12 cellular contexts compared by ENCODE assay signal in the genomic region with DNA sequence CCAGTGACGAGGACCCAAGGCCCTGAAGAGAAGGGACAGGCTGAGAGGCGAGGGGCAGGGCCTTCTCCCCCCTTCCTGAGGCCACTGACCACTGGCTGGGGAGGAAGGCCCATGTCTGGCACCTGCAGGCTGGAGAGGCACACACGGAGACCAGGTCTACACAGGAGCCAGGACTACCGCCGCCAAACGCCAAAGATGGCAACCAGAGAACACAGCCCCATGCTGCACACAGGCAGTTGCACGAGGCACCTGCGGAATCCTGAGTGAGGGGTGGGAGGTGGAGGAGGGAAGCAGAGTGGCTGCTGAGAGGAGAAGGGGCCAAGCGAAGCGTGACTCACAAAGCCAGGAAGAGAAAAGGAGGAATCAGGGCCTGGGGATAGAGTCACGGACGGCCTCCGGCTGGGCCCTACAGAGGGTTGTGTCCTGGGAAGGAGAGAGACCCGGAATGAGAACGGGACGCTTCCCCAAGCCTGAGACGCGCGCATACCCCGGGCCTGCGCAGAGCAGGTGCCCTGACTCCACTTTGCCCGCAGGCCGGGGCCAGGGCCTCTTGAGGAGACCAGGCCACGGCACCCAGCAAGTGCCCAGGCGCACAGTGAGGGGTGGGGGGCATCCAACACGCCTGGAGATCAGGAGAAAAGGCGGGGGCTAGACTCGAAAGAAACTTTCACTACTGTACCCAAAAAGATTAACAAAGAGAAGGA. TPM values are rescaled to one million over a fixed set of nuclear protein-coding genes. Genes with fewer than 3 reads are reported as not detected.
DNase-seq lines count a peak whose midpoint lies in the region; ATAC-seq and TF ChIP-seq lines count a peak whose summit lies in the region.
"Had no signal": no experiment of that assay in that cellular context is flagged by ENCODE, and none has a peak within 500 bp of the region (broad histone marks: within the 10 kb centered on the region; RNA-seq: fewer than 3 reads in every experiment).

No MANE protein-coding gene starts in this region.

- no peak overlapping the region for H3K4me3 ChIP-seq in naive thymus-derived CD4-positive, alpha-beta T cell (ENCODE audit: low read length)
- no peak overlapping the region for H3K4me3 ChIP-seq in vagina

- POLR2A ChIA-PET in naive thymus-derived CD4-positive, alpha-beta T cell (lab: Charles Lee) = interaction anchor here (1.1 to 1.3 kb wide), 2 partner anchors 29 to 42 kb away, joined by 3 to 6 read pairs; a partner anchor contains a TSS

- no peaks in the 10 kb centered on the region for H3K27me3 ChIP-seq in naive thymus-derived CD4-positive, alpha-beta T cell (ENCODE audit: control insufficient read depth in 2 of 2, insufficient read depth in 2 of 2, low read length in 2 of 2)
- H3K27me3 ChIP-seq in vagina = no peaks in the 10 kb centered on the region

- H3K27ac Mint-ChIP-seq in stimulated activated naive CD8-positive, alpha-beta T cell treated with anti-CD3 and anti-CD28 coated beads, Interleukin-15, Interleukin-2, amounts not matched to agents 100 ng/mL and 50 ng/mL, for 24 hours = peak overlapping the region; percentile 94
- peak overlapping the region; percentile 74 to 99 (median 93) for H3K27ac Mint-ChIP-seq in naive thymus-derived CD4-positive, alpha-beta T cell
- H3K27ac Mint-ChIP-seq: IgD-negative memory B cell had no signal

- no peak for ATAC-seq in stimulated activated naive CD8-positive, alpha-beta T cell treated with anti-CD3 and anti-CD28 coated beads, Interleukin-15, Interleukin-2, amounts not matched to agents 100 U/mL and 50 U/mL, for 24 hours
- no peak for ATAC-seq in naive thymus-derived CD4-positive, alpha-beta T cell

- intact Hi-C loops in naive thymus-derived CD4-positive, alpha-beta T cell (cut with micrococcal nuclease) = loop anchor here (1.0 to 5.0 kb wide), 3 partner anchors 22 to 37 kb away; a partner anchor contains a TSS
- intact Hi-C loops in vagina (cut with DNase I) = no loop called here

- peaks cover 26% of the 10 kb centered on the region for H3K4me1 Mint-ChIP-seq in stimulated activated naive CD8-positive, alpha-beta T cell treated with anti-CD3 and anti-CD28 coated beads, Interleukin-15, Interleukin-2, amounts not matched to agents 100 ng/mL and 50 ng/mL, for 24 hours (ENCODE audit: low read depth)
- peaks cover 4 to 32% (median 21%) of the 10 kb centered on the region in 7 donors for H3K4me1 Mint-ChIP-seq in naive thymus-derived CD4-positive, alpha-beta T cell

- peaks cover 44% of the 10 kb centered on the region for H3K36me3 Mint-ChIP-seq in stimulated activated naive CD8-positive, alpha-beta T cell treated with anti-CD3 and anti-CD28 coated beads, Interleukin-15, Interleukin-2, amounts not matched to agents 100 ng/mL and 50 ng/mL, for 24 hours (ENCODE audit: low read depth)
- H3K36me3 Mint-ChIP-seq in naive thymus-derived CD4-positive, alpha-beta T cell = peaks cover 9 to 44% (median 18%) of the 10 kb centered on the region in 5 donors

- CTCF ChIA-PET in naive thymus-derived CD4-positive, alpha-beta T cell (lab: Charles Lee) = interaction anchor here (1.0 kb wide), 1 partner anchor 18 kb away, joined by 3 read pairs; no protein-coding TSS in a partner anchor

- H3K4me3 Mint-ChIP-seq in stimulated activated naive CD8-positive, alpha-beta T cell treated with anti-CD3 and anti-CD28 coated beads, Interleukin-15, Interleukin-2, amounts not matched to agents 100 ng/mL and 50 ng/mL, for 24 hours = peak overlapping the region; percentile 59
- peak overlapping the region in 9 of 10 donors; percentile 43 to 84 (median 81) for H3K4me3 Mint-ChIP-seq in naive thymus-derived CD4-positive, alpha-beta T cell

- no peak for TF ChIP-seq POLR2A in vagina (IDR thresholded peaks at IDR 0.05)

- H3K9me3 Mint-ChIP-seq in stimulated activated naive CD8-positive, alpha-beta T cell treated with anti-CD3 and anti-CD28 coated beads, Interleukin-15, Interleukin-2, amounts not matched to agents 100 ng/mL and 50 ng/mL, for 24 hours = no peaks in the 10 kb centered on the region
- peaks cover 0 to 3% (median 0%) of the 10 kb centered on the region in 11 donors for H3K9me3 Mint-ChIP-seq in naive thymus-derived CD4-positive, alpha-beta T cell
- H3K9me3 Mint-ChIP-seq: IgD-negative memory B cell had no signal

- H3K4me1 ChIP-seq in naive thymus-derived CD4-positive, alpha-beta T cell (ENCODE audit: control insufficient read depth in 2 of 2, insufficient read depth in 2 of 2, low read length in 2 of 2) = peaks cover 5 to 8% of the 10 kb centered on the region in 2 donors
- H3K4me1 ChIP-seq in vagina = peaks cover 29% of the 10 kb centered on the region

- H3K27ac ChIP-seq in caudate nucleus (ENCODE audit: low read depth, low read length) = peak overlapping the region; percentile 52
- H3K27ac ChIP-seq in naive thymus-derived CD4-positive, alpha-beta T cell (ENCODE audit: low read depth, low read length) = peak overlapping the region; percentile 55
- H3K27ac ChIP-seq in vagina = peak overlapping the region; percentile 24

- H3K27me3 Mint-ChIP-seq in stimulated activated naive CD8-positive, alpha-beta T cell treated with anti-CD3 and anti-CD28 coated beads, Interleukin-15, Interleukin-2, amounts not matched to agents 100 ng/mL and 50 ng/mL, for 24 hours = no peaks in the 10 kb centered on the region
- no peaks in the 10 kb centered on the region for H3K27me3 Mint-ChIP-seq in naive thymus-derived CD4-positive, alpha-beta T cell
- H3K27me3 Mint-ChIP-seq: IgD-negative memory B cell had no signal

- H3K36me3 ChIP-seq in naive thymus-derived CD4-positive, alpha-beta T cell (ENCODE audit: control insufficient read depth in 2 of 3, insufficient read depth in 3 of 3, low read length in 3 of 3) = peaks cover 0 to 60% (median 16%) of the 10 kb centered on the region in 3 experiments
- H3K36me3 ChIP-seq in vagina = peaks cover 0 to 48% of the 10 kb centered on the region in 2 donors

- no peak for DNase-seq in stimulated activated naive CD8-positive, alpha-beta T cell treated with anti-CD3 and anti-CD28 coated beads, Interleukin-15, Interleukin-2, amounts not matched to agents 100 U/mL and 50 U/mL, for 24 hours
- DNase-seq in caudate nucleus (lab: John Stamatoyannopoulos, UW) = no peak
- DNase-seq in naive thymus-derived CD4-positive, alpha-beta T cell = no peak
- no peak for DNase-seq in vagina (ENCODE audit: extremely low spot score in 2 of 2)
- DNase-seq in RKO (ENCODE audit: low spot score) = no peak
- no peak for DNase-seq in SIG-M5 treated with dmso at 0.1 percent for 504 hours (lab: John Stamatoyannopoulos, UW; ENCODE audit: unreplicated experiment)
- DNase-seq in mesenteric fat pad (ENCODE audit: low spot score) = no peak
- DNase-seq: activated CD4-positive, CD25-positive, alpha-beta regulatory T cell treated with anti-CD3 and anti-CD28 coated beads, Interleukin-2, amount 50 U/mL, for 72 hours; amniotic stem cell; SIG-M5 had no signal

- H3K9me3 ChIP-seq in naive thymus-derived CD4-positive, alpha-beta T cell (ENCODE audit: control insufficient read depth in 2 of 3, low read length in 3 of 3) = no peaks in the 10 kb centered on the region
- no peaks in the 10 kb centered on the region for H3K9me3 ChIP-seq in vagina

- TF ChIP-seq CTCF in vagina (IDR thresholded peaks at IDR 0.05) = no peak

RNA-seq across cellular contexts. Expression of a gene that starts 28.7 kb away (rescaled TPM):
- total RNA-seq in naive thymus-derived CD4-positive, alpha-beta T cell = 1 to 10 TPM; 1.3 to 8.6 (median 2.6) TPM
- polyA plus RNA-seq in naive thymus-derived CD4-positive, alpha-beta T cell = 1 to 10 TPM; 3.6 to 5.3 TPM
- total RNA-seq in vagina = 1.5 TPM
- 5.3 TPM for total RNA-seq in mesenteric fat pad

RNA-seq across cellular contexts. Expression of a gene that starts 37.7 kb away (rescaled TPM):
- total RNA-seq in naive thymus-derived CD4-positive, alpha-beta T cell = 10 to 100 TPM; 26.6 to 41.9 (median 39.3) TPM
- 10 to 100 TPM; 16.8 to 30.8 TPM for polyA plus RNA-seq in naive thymus-derived CD4-positive, alpha-beta T cell
- 93.3 TPM for total RNA-seq in vagina
- 66.9 TPM for total RNA-seq in mesenteric fat pad

RNA-seq across cellular contexts. Expression of a gene that starts 46.3 kb away (rescaled TPM):
- total RNA-seq in naive thymus-derived CD4-positive, alpha-beta T cell = 100 to 1,000 TPM in 1 of 5 experiments, 10 to 100 TPM in 4; 54.5 to 126 (median 59.5) TPM
- 100 to 1,000 TPM in 1 of 2 donors, 10 to 100 TPM in 1; 84.8 to 105 TPM for polyA plus RNA-seq in naive thymus-derived CD4-positive, alpha-beta T cell
- total RNA-seq in vagina (44.9 TPM), mesenteric fat pad (78.6 TPM)
